ENCODE assay signal across 1 cellular context in genomic region chr19:48513289-48514122, GRCh38.
TF ChIP-seq lines count a peak whose summit lies in the region.

No MANE protein-coding gene starts in this region.

TF ChIP-seq in HepG2, 621 proteins besides CTCF, POLR2A, EP300 and RAD21 (continued from another document and continues in another):
- TF ChIP-seq LBX2 (CRISPR knock-in tag; IDR thresholded peaks at IDR 0.05; ENCODE audit: borderline replicate concordance) (0 out of 2 replicates have a peak, but pooled peaks have one; percentile 9), KMT2A (CRISPR knock-in tag; IDR thresholded peaks at IDR 0.05) (no peak), SAP130 (CRISPR knock-in tag; IDR thresholded peaks at IDR 0.05; ENCODE audit: low read depth) (peak; percentile 47), PHF8 (CRISPR knock-in tag; IDR thresholded peaks at IDR 0.05) (peak; percentile 66), MIXL1 (CRISPR knock-in tag; IDR thresholded peaks at IDR 0.05) (no peak), ATF3 (CRISPR knock-in tag; IDR thresholded peaks at IDR 0.05) (no peak), EZH2 (conservative IDR thresholded peaks at IDR 0.05; ENCODE audit: low read depth, low read length) (no peak), MAZ (IDR thresholded peaks at IDR 0.05; ENCODE audit: borderline replicate concordance, low read depth, low read length) (no peak), MAZ (CRISPR knock-in tag; IDR thresholded peaks at IDR 0.05; ENCODE audit: low read depth) (no peak), NKX3-1 (CRISPR knock-in tag; IDR thresholded peaks at IDR 0.05) (no peak), ZNF614 (CRISPR knock-in tag; IDR thresholded peaks at IDR 0.05; ENCODE audit: borderline replicate concordance) (peak; percentile 19; the same call in 1 of the 2 replicates), ZNF207 (IDR thresholded peaks at IDR 0.05; ENCODE audit: borderline replicate concordance) (no peak), RCOR2 (CRISPR knock-in tag; IDR thresholded peaks at IDR 0.05) (peak; percentile 63; the same call in 1 of the 2 replicates), AKNA (CRISPR knock-in tag; IDR thresholded peaks at IDR 0.05; ENCODE audit: borderline replicate concordance) (no peak), KLF9 (CRISPR knock-in tag; IDR thresholded peaks at IDR 0.05; ENCODE audit: low read depth) (no peak), TEAD2 (CRISPR knock-in tag; IDR thresholded peaks at IDR 0.05) (no peak), ZNF12 (CRISPR knock-in tag; IDR thresholded peaks at IDR 0.05) (no peak), ZNF7 (CRISPR knock-in tag; IDR thresholded peaks at IDR 0.05) (no peak), NR3C1 (CRISPR knock-in tag; IDR thresholded peaks at IDR 0.05) (no peak), RXRB (CRISPR knock-in tag; IDR thresholded peaks at IDR 0.05; ENCODE audit: borderline replicate concordance) (0 out of 2 replicates have a peak, but pooled peaks have one; percentile 4), CREB3 (CRISPR knock-in tag; IDR thresholded peaks at IDR 0.05) (no peak), ZNF235 (CRISPR knock-in tag; IDR thresholded peaks at IDR 0.05; ENCODE audit: borderline replicate concordance) (no peak), AGO2 (optimal IDR thresholded peaks at IDR 0.05; ENCODE audit: low read depth, low read length) (no peak), MXD4 (CRISPR knock-in tag; IDR thresholded peaks at IDR 0.05) (no peak), RFXAP (CRISPR knock-in tag; IDR thresholded peaks at IDR 0.05; ENCODE audit: borderline replicate concordance) (no peak), MAX (IDR thresholded peaks at IDR 0.05) (no peak), EEA1 (CRISPR knock-in tag; IDR thresholded peaks at IDR 0.05; ENCODE audit: borderline replicate concordance) (no peak), LCORL (IDR thresholded peaks at IDR 0.05) (no peak), LCORL (CRISPR knock-in tag; IDR thresholded peaks at IDR 0.05) (0 out of 2 replicates have a peak, but pooled peaks have one; percentile 42), ZNF512B (CRISPR knock-in tag; IDR thresholded peaks at IDR 0.05; ENCODE audit: borderline replicate concordance) (no peak), CCDC6 (CRISPR knock-in tag; IDR thresholded peaks at IDR 0.05) (no peak), TCF7 (IDR thresholded peaks at IDR 0.05; ENCODE audit: low read depth) (no peak), ZNF570 (CRISPR knock-in tag; IDR thresholded peaks at IDR 0.05; ENCODE audit: borderline replicate concordance) (no peak), TRIM22 (IDR thresholded peaks at IDR 0.05) (no peak), ZNF143 (CRISPR knock-in tag; IDR thresholded peaks at IDR 0.05) (peak; percentile 93), PAXIP1 (CRISPR knock-in tag; conservative IDR thresholded peaks at IDR 0.05) (no peak), NFE2 (CRISPR knock-in tag; IDR thresholded peaks at IDR 0.05) (no peak), TSC22D2 (CRISPR knock-in tag; IDR thresholded peaks at IDR 0.05; ENCODE audit: borderline replicate concordance) (no peak), ZSCAN12 (CRISPR knock-in tag; IDR thresholded peaks at IDR 0.05) (no peak), ZNF432 (CRISPR knock-in tag; IDR thresholded peaks at IDR 0.05; ENCODE audit: borderline replicate concordance) (no peak), ZBTB37 (CRISPR knock-in tag; IDR thresholded peaks at IDR 0.05) (no peak), ZNF234 (CRISPR knock-in tag; conservative IDR thresholded peaks at IDR 0.05) (peak; percentile 37; the same call in 1 of the 2 replicates), ZNF674 (CRISPR knock-in tag; IDR thresholded peaks at IDR 0.05; ENCODE audit: low read depth) (no peak)
